12 cellular contexts compared by ENCODE assay signal in the genomic region with DNA sequence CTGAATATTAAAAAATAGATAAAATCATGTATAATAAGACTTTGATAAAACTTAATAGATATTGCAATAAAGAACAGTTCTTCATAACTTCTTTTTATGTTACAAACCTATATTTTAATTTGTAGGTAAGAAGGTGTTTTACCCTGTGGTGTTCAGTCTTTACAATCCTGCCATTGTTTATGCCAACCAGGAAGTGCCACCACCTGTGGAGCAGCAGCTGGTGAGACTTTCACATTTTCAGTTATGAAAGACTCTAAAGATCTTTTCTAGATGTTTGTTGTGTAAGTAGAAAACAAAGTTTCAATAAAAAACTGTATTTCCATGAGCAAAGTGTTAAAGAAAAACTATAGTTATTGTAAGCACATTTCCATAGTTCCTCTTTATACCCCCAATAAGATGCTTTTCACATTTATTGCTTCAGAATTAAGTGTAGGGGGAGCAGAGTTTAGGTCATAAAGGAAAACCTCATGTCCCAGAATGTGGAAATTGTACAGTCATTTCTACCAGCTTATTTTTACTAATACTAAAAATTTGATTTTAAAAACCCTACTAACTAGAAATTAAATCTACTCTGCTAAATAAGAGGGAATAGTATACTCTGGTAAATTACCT. TPM values are rescaled to one million over a fixed set of nuclear protein-coding genes. Genes with fewer than 3 reads are reported as not detected.
DNase-seq lines count a peak whose midpoint lies in the region; ATAC-seq and TF ChIP-seq lines count a peak whose summit lies in the region.
"Had no signal": no experiment of that assay in that cellular context is flagged by ENCODE, and none has a peak within 500 bp of the region (broad histone marks: within the 10 kb centered on the region; RNA-seq: fewer than 3 reads in every experiment).

No MANE protein-coding gene starts in this region.

- no peaks in the 10 kb centered on the region for H3K79me2 ChIP-seq in neural progenitor cell (ENCODE audit: low read depth)

- peaks cover 68% of the 10 kb centered on the region for H3K36me3 ChIP-seq in CD4-positive, CD25-positive, alpha-beta regulatory T cell (ENCODE audit: control insufficient read depth, insufficient read depth, low read length)
- no peaks in the 10 kb centered on the region for H3K36me3 ChIP-seq in neural progenitor cell
- H3K36me3 ChIP-seq: transverse colon had no signal

- H3K4me3 Mint-ChIP-seq in CD4-positive, CD25-positive, alpha-beta regulatory T cell: no peak overlapping the region
- H3K4me3 Mint-ChIP-seq in neural progenitor cell: no peak overlapping the region
- H3K4me3 Mint-ChIP-seq: WTC11 had no signal

- H3K27ac ChIP-seq in CD4-positive, CD25-positive, alpha-beta regulatory T cell (ENCODE audit: insufficient read depth, low read length, poor library complexity, severe bottlenecking): peak overlapping the region; percentile 58
- no peak overlapping the region for H3K27ac ChIP-seq in neural progenitor cell
- H3K27ac ChIP-seq: GM23248 had no signal

- H3K27ac Mint-ChIP-seq in CD4-positive, CD25-positive, alpha-beta regulatory T cell: peak overlapping the region in 2 of 3 donors; percentile 32 to 50
- no peak overlapping the region for H3K27ac Mint-ChIP-seq in neural progenitor cell
- H3K27ac Mint-ChIP-seq: WTC11 had no signal

- DNase-seq in CD4-positive, CD25-positive, alpha-beta regulatory T cell: peak in 1 of 3 donors; percentile 60
- DNase-seq in NCI-H2196 (lab: John Stamatoyannopoulos, UW; ENCODE audit: unreplicated experiment) (peak; percentile 14), neural progenitor cell (ENCODE audit: low spot score) (no peak), NCI-H1436 (lab: John Stamatoyannopoulos, UW) (no peak), EL (no peak)
- DNase-seq: GM23248, KG1, transverse colon had no signal

- no peak for ATAC-seq in CD4-positive, CD25-positive, alpha-beta regulatory T cell (ENCODE audit: low read depth in 2 of 2)
- ATAC-seq in GM18858 (IDR thresholded peaks at IDR 0.05; ENCODE audit: unreplicated experiment) (peak; percentile 76), HG02642 (IDR thresholded peaks at IDR 0.05; ENCODE audit: poor library complexity, unreplicated experiment) (peak; percentile 82), HG03135 (IDR thresholded peaks at IDR 0.05; ENCODE audit: unreplicated experiment) (no peak)
- ATAC-seq: WTC11 had no signal

- H2AFZ ChIP-seq in neural progenitor cell (replicated peaks): no peak overlapping the region
- H2AFZ ChIP-seq: GM23248 had no signal

- no peaks in the 10 kb centered on the region for H3K9me3 Mint-ChIP-seq in CD4-positive, CD25-positive, alpha-beta regulatory T cell
- H3K9me3 Mint-ChIP-seq in neural progenitor cell: no peaks in the 10 kb centered on the region
- H3K9me3 Mint-ChIP-seq: WTC11 had no signal

- H3F3A ChIP-seq in neural progenitor cell (ENCODE audit: low read depth): peaks cover 5% of the 10 kb centered on the region

- no peak overlapping the region for H3K9ac ChIP-seq in neural progenitor cell
- H3K9ac ChIP-seq: GM23248 had no signal

- no peak for TF ChIP-seq CTCF in neural progenitor cell (IDR thresholded peaks at IDR 0.05)

- H4K20me1 ChIP-seq in neural progenitor cell (ENCODE audit: low read depth): no peaks in the 10 kb centered on the region

- H3K27me3 ChIP-seq in CD4-positive, CD25-positive, alpha-beta regulatory T cell (ENCODE audit: control insufficient read depth, insufficient read depth, low read length): no peaks in the 10 kb centered on the region
- no peaks in the 10 kb centered on the region for H3K27me3 ChIP-seq in neural progenitor cell
- H3K27me3 ChIP-seq: transverse colon had no signal

- no peaks in the 10 kb centered on the region for H3K27me3 Mint-ChIP-seq in CD4-positive, CD25-positive, alpha-beta regulatory T cell
- H3K27me3 Mint-ChIP-seq in neural progenitor cell (ENCODE audit: insufficient read depth, low read depth): peaks cover 2% of the 10 kb centered on the region

- H3K4me1 ChIP-seq in CD4-positive, CD25-positive, alpha-beta regulatory T cell (ENCODE audit: control insufficient read depth, insufficient read depth, low read length, poor library complexity, severe bottlenecking): peaks cover 10% of the 10 kb centered on the region
- no peaks in the 10 kb centered on the region for H3K4me1 ChIP-seq in neural progenitor cell

- H3K4me3 ChIP-seq in CD4-positive, CD25-positive, alpha-beta regulatory T cell (ENCODE audit: low read depth, low read length): peak overlapping the region; percentile 34
- no peak overlapping the region for H3K4me3 ChIP-seq in neural progenitor cell
- H3K4me3 ChIP-seq: GM23248, transverse colon had no signal

- no peak overlapping the region for H3K4me2 ChIP-seq in neural progenitor cell

- H3K9me3 ChIP-seq in CD4-positive, CD25-positive, alpha-beta regulatory T cell (ENCODE audit: control insufficient read depth in 2 of 2, low read length in 2 of 2): no peaks in the 10 kb centered on the region
- H3K9me3 ChIP-seq in neural progenitor cell (ENCODE audit: low read depth): no peaks in the 10 kb centered on the region
- H3K9me3 ChIP-seq: transverse colon had no signal

- H3K36me3 Mint-ChIP-seq in CD4-positive, CD25-positive, alpha-beta regulatory T cell: peaks cover 59% of the 10 kb centered on the region
- H3K36me3 Mint-ChIP-seq in neural progenitor cell: peaks cover 20% of the 10 kb centered on the region
- H3K36me3 Mint-ChIP-seq: WTC11 had no signal

- H3K4me1 Mint-ChIP-seq in CD4-positive, CD25-positive, alpha-beta regulatory T cell: peaks cover 35 to 58% (median 47%) of the 10 kb centered on the region in 4 donors
- H3K4me1 Mint-ChIP-seq in neural progenitor cell: peaks cover 2% of the 10 kb centered on the region

RNA-seq across cellular contexts. Expression of a gene that starts 28.7 kb away (rescaled TPM):
- total RNA-seq in CD4-positive, CD25-positive, alpha-beta regulatory T cell: 69.4 TPM
- 10 to 100 TPM; 17.2 to 26.3 (median 22.8) TPM for polyA plus RNA-seq in CD4-positive, CD25-positive, alpha-beta regulatory T cell
- total RNA-seq in neural progenitor cell (ENCODE audit: low replicate concordance): 7.0 and 9.3 TPM in 2 replicates

Comparison
In these comparisons a context has a peak if more than half of its experiments do, and no peak if none do; other contexts are left out.
1. ATAC-seq: peak in GM18858 (single experiment) and HG02642 (single experiment); none in CD4-positive, CD25-positive, alpha-beta regulatory T cell (0 of 2) and HG03135 (single experiment).